Comparison of ENCODE assay signal across 8 cellular contexts in genomic region chr10:15168781-15169554, GRCh38. TPM values are rescaled to one million over a fixed set of nuclear protein-coding genes. Genes with fewer than 3 reads are reported as not detected.
A peak's percentile ranks its signal among the peaks of the same experiment; 100 is the strongest.
DNase-seq lines count a peak whose midpoint lies in the region; ATAC-seq, FAIRE-seq and TF ChIP-seq lines count a peak whose summit lies in the region.

No MANE protein-coding gene starts in this region.

- TF ChIP-seq CTCF in fibroblast of mammary gland (conservative IDR thresholded peaks at IDR 0.05; ENCODE audit: control insufficient read depth, insufficient read depth, low read depth, low read length) = no peak
- TF ChIP-seq CTCF in neural cell (IDR thresholded peaks at IDR 0.05; ENCODE audit: poor library complexity, severe bottlenecking) = no peak

- no peak for TF ChIP-seq RAD21 in neural cell (conservative IDR thresholded peaks at IDR 0.05)

- H3K4me3 Mint-ChIP-seq in activated T-helper 2 cell treated with anti-CD3 and anti-CD28 coated beads, Interferon-gamma antibody, Interleukin-2, Interleukin-4, amounts not matched to agents 10 μg/mL and 5 μg/mL and 100 μg/mL, durations not matched to agents 14 hours and 24 hours and 36 hours (ENCODE audit: low read depth) = peak overlapping the region; percentile 78

- no peak for TF ChIP-seq EP300 in neural cell (conservative IDR thresholded peaks at IDR 0.05; ENCODE audit: poor library complexity, severe bottlenecking)

- H3K4me3 ChIP-seq in fibroblast of mammary gland (ENCODE audit: control insufficient read depth, low read depth, low read length) = no peak overlapping the region
- H3K4me3 ChIP-seq in neural cell (ENCODE audit: low read length) = peak overlapping the region; percentile 59

- no peaks in the 10 kb centered on the region for H3K9me2 ChIP-seq in neural cell (ENCODE audit: insufficient read depth, low read length)

- no peaks in the 10 kb centered on the region for H3K9me3 Mint-ChIP-seq in activated T-helper 2 cell treated with anti-CD3 and anti-CD28 coated beads, Interferon-gamma antibody, Interleukin-2, Interleukin-4, amounts not matched to agents 10 μg/mL and 5 μg/mL and 100 μg/mL, durations not matched to agents 14 hours and 24 hours and 36 hours

- H3F3A ChIP-seq in neural cell (ENCODE audit: insufficient read depth, low read length, poor library complexity, severe bottlenecking) = no peaks in the 10 kb centered on the region

- no peak overlapping the region for H3K9ac ChIP-seq in neural cell (ENCODE audit: low read length)

- H4K20me1 ChIP-seq in neural cell (ENCODE audit: insufficient read depth) = no peaks in the 10 kb centered on the region

- DNase-seq in DMS153 (lab: John Stamatoyannopoulos, UW) = peak; percentile 50
- peak; percentile 69 for DNase-seq in KG1 (lab: John Stamatoyannopoulos, UW)
- peak; percentile 83 for DNase-seq in RCC 7860 (ENCODE audit: low spot score)
- DNase-seq in activated T-helper 2 cell treated with anti-CD3 and anti-CD28 coated beads, Interferon-gamma antibody, Interleukin-2, Interleukin-4, amounts not matched to agents 10 μg/mL and 5 μg/mL and 100 μg/mL, durations not matched to agents 14 hours and 24 hours and 36 hours (ENCODE audit: low spot score) = peak; percentile 86
- DNase-seq in fibroblast of mammary gland (ENCODE audit: low read depth) = peak; percentile 92
- peak; percentile 93 to 99 (median 97) for DNase-seq in stimulated activated naive CD4-positive, alpha-beta T cell (lab: John Stamatoyannopoulos, UW)

- ATAC-seq in GM21723 (IDR thresholded peaks at IDR 0.05; ENCODE audit: unreplicated experiment) = peak; percentile 52

- H3K4me1 Mint-ChIP-seq in activated T-helper 2 cell treated with anti-CD3 and anti-CD28 coated beads, Interferon-gamma antibody, Interleukin-2, Interleukin-4, amounts not matched to agents 10 μg/mL and 5 μg/mL and 100 μg/mL, durations not matched to agents 14 hours and 24 hours and 36 hours (ENCODE audit: low read depth) = peaks cover 52% of the 10 kb centered on the region

- peak overlapping the region; percentile 91 for H3K27ac Mint-ChIP-seq in activated T-helper 2 cell treated with anti-CD3 and anti-CD28 coated beads, Interferon-gamma antibody, Interleukin-2, Interleukin-4, amounts not matched to agents 10 μg/mL and 5 μg/mL and 100 μg/mL, durations not matched to agents 14 hours and 24 hours and 36 hours

- intact Hi-C loops in activated T-helper 2 cell treated with anti-CD3 and anti-CD28 coated beads, Interferon-gamma antibody, Interleukin-2, Interleukin-4, amounts not matched to agents 10 μg/mL and 5 μg/mL and 100 μg/mL, durations not matched to agents 14 hours and 24 hours and 36 hours (cut with micrococcal nuclease) = loop anchor here (1.0 to 5.0 kb wide), 6 partner anchors 20 to 291 kb away; partner anchors contain the start of genes FAM171A1, MEIG1 and SUV39H2

- peaks cover 8% of the 10 kb centered on the region for H3K79me2 ChIP-seq in neural cell (replicated peaks; ENCODE audit: insufficient read depth, low read length)

- no peaks in the 10 kb centered on the region for H3K9me3 ChIP-seq in neural cell (ENCODE audit: low read length)

- no peaks in the 10 kb centered on the region for H3K27me3 ChIP-seq in neural cell (ENCODE audit: insufficient read depth, low read depth, low read length)

- no peak for FAIRE-seq in RCC 7860 (lab: Jason Lieb, UNC)

- no peak overlapping the region for H3K27ac ChIP-seq in neural cell (ENCODE audit: low read length)

- H3K36me3 Mint-ChIP-seq in activated T-helper 2 cell treated with anti-CD3 and anti-CD28 coated beads, Interferon-gamma antibody, Interleukin-2, Interleukin-4, amounts not matched to agents 10 μg/mL and 5 μg/mL and 100 μg/mL, durations not matched to agents 14 hours and 24 hours and 36 hours (ENCODE audit: low read depth) = peaks cover 18% of the 10 kb centered on the region

- no peaks in the 10 kb centered on the region for H3K27me3 Mint-ChIP-seq in activated T-helper 2 cell treated with anti-CD3 and anti-CD28 coated beads, Interferon-gamma antibody, Interleukin-2, Interleukin-4, amounts not matched to agents 10 μg/mL and 5 μg/mL and 100 μg/mL, durations not matched to agents 14 hours and 24 hours and 36 hours (ENCODE audit: low read depth)

- no peaks in the 10 kb centered on the region for H3K36me3 ChIP-seq in neural cell (ENCODE audit: insufficient read depth, low read length)

- no peak overlapping the region for H2AFZ ChIP-seq in neural cell (ENCODE audit: low read depth, low read length)

- no peak overlapping the region for H3K4me2 ChIP-seq in neural cell (ENCODE audit: low read length)

TF ChIP-seq in neural cell, 6 proteins besides CTCF, POLR2A, EP300 and RAD21:
- TF ChIP-seq SMC3 (conservative IDR thresholded peaks at IDR 0.05; ENCODE audit: poor library complexity) (no peak), MXI1 (conservative IDR thresholded peaks at IDR 0.05; ENCODE audit: poor library complexity, severe bottlenecking) (no peak), TAF1 (IDR thresholded peaks at IDR 0.05; ENCODE audit: low read depth) (no peak), EZH2 (IDR thresholded peaks at IDR 0.05; ENCODE audit: borderline replicate concordance, insufficient read depth, low read length, poor library complexity, severe bottlenecking) (no peak), POLR2AphosphoS5 (IDR thresholded peaks at IDR 0.05) (no peak), REST (IDR thresholded peaks at IDR 0.05; ENCODE audit: borderline replicate concordance) (no peak)
TF ChIP-seq in neural cell: peak in this region for 0.

RNA-seq across cellular contexts. Expression of gene NMT2, which starts 0.5 kb away (rescaled TPM):
- total RNA-seq in activated T-helper 2 cell treated with anti-CD3 and anti-CD28 coated beads, Interferon-gamma antibody, Interleukin-2, Interleukin-4, amounts not matched to agents 10 μg/mL and 5 μg/mL and 100 μg/mL, durations not matched to agents 14 hours and 24 hours and 36 hours = 34.5 and 37.6 TPM in 2 replicates
- polyA plus RNA-seq in neural cell = 17.7 and 24.6 TPM in 2 replicates
- polyA minus RNA-seq in neural cell = 29.5 and 31.0 TPM in 2 replicates
